31 cellular contexts compared by ENCODE assay signal in the genomic region with DNA sequence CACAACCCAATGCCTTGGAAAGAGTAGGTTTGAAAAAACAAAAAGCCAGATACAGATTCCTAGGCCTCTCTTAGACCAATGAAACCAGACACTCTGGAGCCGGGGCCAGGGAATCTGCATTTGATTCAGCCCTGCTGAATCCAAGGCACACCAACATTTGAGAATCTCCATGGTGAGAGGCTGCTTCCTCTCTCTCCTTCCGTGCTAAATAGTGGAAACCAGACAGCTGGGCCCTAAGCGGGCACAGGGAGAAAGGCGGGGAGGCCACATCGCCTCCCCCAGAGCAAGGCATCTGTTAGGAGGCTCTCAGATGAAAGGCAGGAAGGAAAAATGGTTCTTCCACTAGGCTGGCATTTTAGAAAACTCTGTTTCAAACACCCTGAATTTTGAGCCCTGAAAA.
"Had no signal": no experiment of that assay in that cellular context is flagged by ENCODE, and none has a peak within 500 bp of the region (broad histone marks: within the 10 kb centered on the region; RNA-seq: fewer than 3 reads in every experiment).

No MANE protein-coding gene starts in this region.

- H3K27me3 Mint-ChIP-seq: activated CD4-positive, alpha-beta memory T cell treated with anti-CD3 and anti-CD28 coated beads for 36 hours; activated naive CD4-positive, alpha-beta T cell treated with anti-CD3 and anti-CD28 coated beads, Interleukin-2, amount 50 U/mL, for 24 hours; activated naive CD8-positive, alpha-beta T cell treated with anti-CD3 and anti-CD28 coated beads, Interleukin-2, amount 10 ng/mL, durations not matched to agents 7 days and 5 days; activated T-helper 17 cell treated with anti-CD3 and anti-CD28 coated beads, Interleukin-2, amount 50 U/mL, for 72 hours had no signal

- ATAC-seq: activated T-cell treated with anti-CD3 and anti-CD28 coated beads, Interleukin-2, amount 50 U/mL, for 72 hours; activated T-helper 17 cell treated with anti-CD3 and anti-CD28 coated beads, Interleukin-2, amount 50 U/mL, for 72 hours; body of pancreas had no signal

- H3K36me3 ChIP-seq: breast epithelium had no signal

- H3K27me3 ChIP-seq: body of pancreas, breast epithelium had no signal

- H3K4me1 ChIP-seq: body of pancreas, breast epithelium had no signal

- H3K4me3 ChIP-seq: body of pancreas, breast epithelium, PC-9 had no signal

- H3K27ac Mint-ChIP-seq: activated B cell treated with CpG ODN at 0.5 μM for 24 hours; activated CD4-positive, alpha-beta memory T cell treated with anti-CD3 and anti-CD28 coated beads for 36 hours; activated naive CD4-positive, alpha-beta T cell treated with anti-CD3 and anti-CD28 coated beads, Interleukin-2, amount 50 U/mL, for 24 hours; activated naive CD8-positive, alpha-beta T cell treated with anti-CD3 and anti-CD28 coated beads, Interleukin-2, amount 10 ng/mL, durations not matched to agents 7 days and 5 days; activated T-cell treated with anti-CD3 and anti-CD28 coated beads, Interleukin-2, amount 50 U/mL, for 72 hours; activated T-helper 17 cell treated with anti-CD3 and anti-CD28 coated beads, Interleukin-2, amount 50 U/mL, for 72 hours had no signal

- H3K9me3 Mint-ChIP-seq: activated B cell treated with CpG ODN at 0.5 μM for 24 hours; activated CD4-positive, alpha-beta memory T cell treated with anti-CD3 and anti-CD28 coated beads for 36 hours; activated naive CD4-positive, alpha-beta T cell treated with anti-CD3 and anti-CD28 coated beads, Interleukin-2, amount 50 U/mL, for 24 hours; activated T-cell treated with anti-CD3 and anti-CD28 coated beads, Interleukin-2, amount 50 U/mL, for 72 hours; activated T-helper 17 cell treated with anti-CD3 and anti-CD28 coated beads, Interleukin-2, amount 50 U/mL, for 72 hours had no signal

- H3K4me1 Mint-ChIP-seq: activated B cell treated with CpG ODN at 0.5 μM for 24 hours; activated naive CD8-positive, alpha-beta T cell treated with anti-CD3 and anti-CD28 coated beads, Interleukin-2, amount 10 ng/mL, durations not matched to agents 7 days and 5 days had no signal

- DNase-seq: activated B cell treated with CpG ODN at 0.5 μM for 24 hours; activated CD4-positive, alpha-beta memory T cell treated with anti-CD3 and anti-CD28 coated beads for 36 hours; activated CD4-positive, alpha-beta T cell treated with anti-CD3 and anti-CD28 coated beads for 4 hours; activated CD4-positive, alpha-beta T cell treated with anti-CD3 and anti-CD28 coated beads, Interleukin-2, amount 50 U/mL, for 1 hour; activated CD4-positive, CD25-positive, alpha-beta regulatory T cell treated with anti-CD3 and anti-CD28 coated beads, Interleukin-2, amount 50 U/mL, for 72 hours; activated gamma-delta T cell; activated naive CD4-positive, alpha-beta T cell treated with Interleukin-2 at 50 U/mL for 16 hours; activated naive CD8-positive, alpha-beta T cell treated with anti-CD3 and anti-CD28 coated beads, Interleukin-2, amount 10 ng/mL, durations not matched to agents 7 days and 5 days; activated T-cell treated with anti-CD3 and anti-CD28 coated beads, Interleukin-2, amount 50 U/mL, for 1 hour; activated T-cell treated with anti-CD3 and anti-CD28 coated beads, Interleukin-2, amount 50 U/mL, for 72 hours; body of pancreas; MM.1S; MV-4-11; NCI-H1092; NCI-H1436 treated with DMSO at 0.1 percent for 48 hours; NCI-H1694 treated with DMSO at 0.1 percent for 48 hours; NCI-H2029; NCI-H345; NCI-H524 treated with DMSO at 0.1 percent for 48 hours; NK-92 treated with Interleukin-12 subunit alpha and Interleukin-12 subunit beta, amount 100 ng/mL, for 24 hours; PC-9; Right ventricle myocardium superior; SW 1271; T-helper 1 cell; T-helper 2 cell; T-helper 9 cell had no signal

- H3K36me3 Mint-ChIP-seq: activated CD4-positive, alpha-beta memory T cell treated with anti-CD3 and anti-CD28 coated beads for 36 hours; activated naive CD4-positive, alpha-beta T cell treated with anti-CD3 and anti-CD28 coated beads, Interleukin-2, amount 50 U/mL, for 24 hours; activated naive CD8-positive, alpha-beta T cell treated with anti-CD3 and anti-CD28 coated beads, Interleukin-2, amount 10 ng/mL, durations not matched to agents 7 days and 5 days had no signal

- H3K4me3 Mint-ChIP-seq: activated B cell treated with CpG ODN at 0.5 μM for 24 hours; activated CD4-positive, alpha-beta memory T cell treated with anti-CD3 and anti-CD28 coated beads for 36 hours; activated naive CD8-positive, alpha-beta T cell treated with anti-CD3 and anti-CD28 coated beads, Interleukin-2, amount 10 ng/mL, durations not matched to agents 7 days and 5 days; activated T-cell treated with anti-CD3 and anti-CD28 coated beads, Interleukin-2, amount 50 U/mL, for 72 hours; activated T-helper 17 cell treated with anti-CD3 and anti-CD28 coated beads, Interleukin-2, amount 50 U/mL, for 72 hours had no signal

- H3K9ac ChIP-seq: KMS-11 had no signal

- H3K9me3 ChIP-seq: body of pancreas, breast epithelium had no signal

- H3K27ac ChIP-seq: body of pancreas, breast epithelium, KMS-11, PC-9, VCaP had no signal
